1 cellular context compared by ENCODE assay signal in the genomic region with DNA sequence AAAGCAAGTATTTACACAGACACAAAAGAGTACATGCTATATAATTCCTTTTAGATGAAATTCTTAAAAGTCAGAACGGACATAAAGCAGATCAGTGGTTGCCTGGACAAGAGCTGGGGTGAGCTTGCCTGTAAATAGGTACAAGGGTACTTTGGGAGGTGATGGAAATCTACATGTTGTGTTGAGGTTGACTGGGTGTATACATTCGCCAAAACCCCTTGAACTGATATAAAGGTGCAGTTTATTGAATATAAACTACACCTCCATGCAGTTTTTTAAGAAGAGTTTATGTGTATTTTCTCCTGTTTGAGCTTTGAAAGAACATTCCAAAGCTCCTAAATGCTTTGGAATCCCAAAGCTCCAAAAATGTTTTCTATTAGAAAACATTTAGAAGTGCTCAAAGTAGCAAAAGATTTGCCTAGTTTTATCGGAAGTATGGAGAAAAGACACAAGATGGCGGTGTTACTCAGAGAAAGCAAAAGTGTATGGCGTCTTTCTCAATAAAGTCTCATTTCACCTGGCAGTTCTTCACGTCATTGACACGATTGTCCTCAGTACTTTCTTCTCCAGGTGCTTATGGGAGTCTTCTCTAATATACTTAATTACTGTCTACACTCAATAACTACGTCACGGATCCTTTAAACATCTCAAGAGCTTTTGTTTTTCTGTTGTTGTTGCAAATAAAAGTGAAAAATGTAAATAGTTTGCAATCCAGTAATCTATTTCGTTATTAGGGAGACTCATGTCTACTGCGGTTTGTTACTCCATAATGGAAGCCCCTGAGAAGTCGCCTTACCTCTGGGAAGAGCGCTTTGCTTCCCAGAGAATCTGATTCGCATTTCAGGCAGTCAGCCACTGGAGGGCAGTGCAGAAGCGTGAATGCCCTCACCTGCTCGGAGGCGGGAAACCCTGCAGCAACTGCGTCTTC.
TF ChIP-seq lines count a peak whose summit lies in the region.

No MANE protein-coding gene starts in this region.

TF ChIP-seq in H1, 55 proteins besides CTCF, POLR2A, EP300 and RAD21:
- TF ChIP-seq, protein P1, sequence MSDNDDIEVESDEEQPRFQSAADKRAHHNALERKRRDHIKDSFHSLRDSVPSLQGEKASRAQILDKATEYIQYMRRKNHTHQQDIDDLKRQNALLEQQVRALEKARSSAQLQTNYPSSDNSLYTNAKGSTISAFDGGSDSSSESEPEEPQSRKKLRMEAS (IDR thresholded peaks at IDR 0.05), result peak; percentile 96
- TF ChIP-seq CEBPB (IDR thresholded peaks at IDR 0.05; ENCODE audit: low read depth, low read length) (no peak), CBX8 (IDR thresholded peaks at IDR 0.05; ENCODE audit: borderline replicate concordance, low read depth, low read length) (no peak), JUND (IDR thresholded peaks at IDR 0.05; ENCODE audit: low read length) (0 out of 2 replicates have a peak, but pooled peaks have one; percentile 40), NRF1 (IDR thresholded peaks at IDR 0.05; ENCODE audit: low read depth, low read length) (no peak), GTF2F1 (IDR thresholded peaks at IDR 0.05; ENCODE audit: borderline replicate concordance, low read depth, low read length) (0 out of 2 replicates have a peak, but pooled peaks have one; percentile 52), HDAC2 (IDR thresholded peaks at IDR 0.05; ENCODE audit: borderline replicate concordance in 1 of 2, low read depth in 2 of 2, low read length in 2 of 2) (no peak), YY1 (IDR thresholded peaks at IDR 0.05; ENCODE audit: low read depth, low read length) (peak; percentile 60; the same call in 1 of the 2 replicates), TEAD4 (IDR thresholded peaks at IDR 0.05; ENCODE audit: low read depth, low read length) (peak; percentile 62; the same call in 1 of the 2 replicates)
- TF ChIP-seq, protein P2, sequence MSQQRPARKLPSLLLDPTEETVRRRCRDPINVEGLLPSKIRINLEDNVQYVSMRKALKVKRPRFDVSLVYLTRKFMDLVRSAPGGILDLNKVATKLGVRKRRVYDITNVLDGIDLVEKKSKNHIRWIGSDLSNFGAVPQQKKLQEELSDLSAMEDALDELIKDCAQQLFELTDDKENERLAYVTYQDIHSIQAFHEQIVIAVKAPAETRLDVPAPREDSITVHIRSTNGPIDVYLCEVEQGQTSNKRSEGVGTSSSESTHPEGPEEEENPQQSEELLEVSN (IDR thresholded peaks at IDR 0.05), result peak; percentile 99
